In the genomic region with DNA sequence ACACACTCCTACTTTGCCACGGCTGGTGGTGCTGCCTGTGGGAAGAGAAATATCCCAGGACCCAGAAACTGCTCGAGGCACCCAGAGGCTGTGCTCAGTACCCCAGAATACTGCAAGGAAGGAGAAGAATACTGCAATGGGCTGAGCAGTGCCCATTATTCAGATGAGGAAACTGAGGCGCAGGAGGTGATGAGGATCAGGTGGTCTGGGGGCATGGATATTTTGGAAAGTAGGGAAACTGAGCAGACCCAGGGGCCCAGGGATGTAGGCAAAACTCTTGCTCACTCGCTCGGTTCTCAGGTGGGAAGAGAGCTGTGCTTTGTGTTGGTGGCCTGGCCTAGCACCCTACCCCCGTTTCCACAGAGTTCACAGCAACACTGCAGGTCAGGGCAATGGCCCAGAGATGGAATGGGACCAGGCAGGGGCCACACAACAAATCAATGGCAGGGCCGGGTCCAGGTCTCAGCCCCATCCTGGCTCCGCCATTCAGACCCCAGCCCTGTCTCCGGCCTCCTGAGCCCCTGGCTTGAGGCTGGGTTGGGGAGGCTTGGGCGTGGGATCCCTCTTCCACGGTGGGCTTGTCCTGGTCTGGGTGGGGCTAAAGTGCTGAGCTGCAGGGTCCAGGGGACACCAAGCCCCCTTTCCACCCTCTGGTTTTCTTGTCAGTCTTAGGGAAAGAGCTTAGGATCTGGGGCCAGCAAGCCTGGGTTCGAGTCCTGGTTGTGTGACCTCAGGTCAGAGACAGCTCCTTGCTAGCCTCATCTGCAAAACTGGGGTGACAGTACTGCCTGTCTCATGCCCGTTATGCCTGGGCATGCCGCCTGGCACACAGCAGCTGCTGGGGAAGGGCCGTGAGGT, we compare ENCODE assay signal across 14 cellular contexts. TPM values are rescaled to one million over a fixed set of nuclear protein-coding genes. Genes with fewer than 3 reads are reported as not detected.
A peak's percentile ranks its signal among the peaks of the same experiment; 100 is the strongest.
DNase-seq lines count a peak whose midpoint lies in the region; ATAC-seq, FAIRE-seq and TF ChIP-seq lines count a peak whose summit lies in the region.
"Had no signal": no experiment of that assay in that cellular context is flagged by ENCODE, and none has a peak within 500 bp of the region (broad histone marks: within the 10 kb centered on the region; RNA-seq: fewer than 3 reads in every experiment).

No MANE protein-coding gene starts in this region.

- no peaks in the 10 kb centered on the region for H3K27me3 ChIP-seq in CD4-positive, alpha-beta memory T cell (ENCODE audit: insufficient read depth, low read length)
- no peaks in the 10 kb centered on the region for H3K27me3 ChIP-seq in H7 (ENCODE audit: control insufficient read depth, insufficient read depth, low read length)
- no peaks in the 10 kb centered on the region for H3K27me3 ChIP-seq in H1 (replicated peaks in 1 of 4; ENCODE audit: control insufficient read depth in 3 of 4, extremely low read depth in 1 of 4, insufficient read depth in 3 of 4, low read length in 3 of 4)
- H3K27me3 ChIP-seq: pancreas had no signal

- peak overlapping the region; percentile 54; the same call in 1 of the 2 replicates for H2BK5ac ChIP-seq in H1 (ENCODE audit: low read depth, low read length)

- TF ChIP-seq RAD21 in H1 (IDR thresholded peaks at IDR 0.05 in 1 of 2, conservative IDR thresholded peaks at IDR 0.05 in 1 of 2; ENCODE audit: low read depth in 2 of 2, low read length in 2 of 2): no peak

- intact Hi-C loops in CD4-positive, alpha-beta memory T cell (cut with micrococcal nuclease): loop anchor here (5.0 to 10.0 kb wide), 3 partner anchors 37 to 436 kb away; a partner anchor contains a TSS
- intact Hi-C loops in sciatic nerve (cut with DNase I): no loop called here

- peak overlapping the region in 6 of 8 donors; percentile 17 to 84 (median 52) for H3K4me3 Mint-ChIP-seq in CD4-positive, alpha-beta memory T cell
- H3K4me3 Mint-ChIP-seq: activated CD8-positive, alpha-beta memory T cell treated with anti-CD3 and anti-CD28 coated beads, Interleukin-2, amount 10 ng/mL, durations not matched to agents 7 days and 5 days had no signal

- peak overlapping the region; percentile 73 for H3K14ac ChIP-seq in H1 (ENCODE audit: insufficient read length)

- POLR2A ChIA-PET in CD4-positive, alpha-beta memory T cell (lab: Charles Lee; ENCODE audit: partially characterized antibody): interaction anchor here (0.6 to 3.6 kb wide), 3 partner anchors 20 to 107 kb away, joined by 3 to 33 read pairs (median 3); no protein-coding TSS in a partner anchor
- POLR2A ChIA-PET in H1 (lab: Charles Lee; ENCODE audit: partially characterized antibody): no interaction called here

- CTCF ChIA-PET in CD4-positive, alpha-beta memory T cell (lab: Charles Lee; ENCODE audit: partially characterized antibody): interaction anchor here (0.8 to 10.1 kb wide), 3 partner anchors 13 to 26 kb away, joined by 3 to 86 read pairs (median 3); no protein-coding TSS in a partner anchor
- CTCF ChIA-PET in H1 (lab: Charles Lee; ENCODE audit: partially characterized antibody): interaction anchor here (1.3 to 2.2 kb wide), 3 partner anchors 25 to 35 kb away, joined by 5 to 11 read pairs (median 5); a partner anchor contains a TSS

- no peak for TF ChIP-seq CTCF in H1 (IDR thresholded peaks at IDR 0.05; ENCODE audit: control extremely low read depth in 1 of 3, insufficient read depth in 1 of 3, low read depth in 1 of 3, low read length in 3 of 3)

- H3K9ac ChIP-seq in H1 (replicated peaks in 1 of 4; ENCODE audit: extremely low read depth in 1 of 4, low read depth in 3 of 4, low read length in 3 of 4): no peak overlapping the region

- H2AFZ ChIP-seq in H1 (ENCODE audit: low read length): no peak overlapping the region

- FAIRE-seq in H1 (lab: Jason Lieb, UNC): no peak
- FAIRE-seq: pancreas had no signal

- no peak overlapping the region for H3K4ac ChIP-seq in H1 (replicated peaks; ENCODE audit: insufficient read length, low read depth, low read length)

- 89% methylated on average over 15 of the region's 15 CpGs; no CpG with 5 or more reads in 1 of the 2 experiments for WGBS in H1 (ENCODE audit: extremely low coverage in 1 of 2, insufficient coverage in 1 of 2, insufficient read length in 1 of 2, insufficient replicate concordance in 2 of 2, low coverage in 1 of 2, low lambda C conversion rate in 2 of 2, missing lambda C conversion rate in 1 of 2), 2 experiments

- peak overlapping the region; percentile 98 for H4K91ac ChIP-seq in H1 (replicated peaks; ENCODE audit: insufficient read length, low read length)

- H2BK12ac ChIP-seq in H1 (ENCODE audit: low read depth, low read length): peak overlapping the region; percentile 94; the same call in 1 of the 2 replicates

- H2BK15ac ChIP-seq in H1 (ENCODE audit: low read length): peak overlapping the region; percentile 84; the same call in 1 of the 2 replicates

- peak overlapping the region; percentile 5; the same call in 1 of the 2 replicates for H3K18ac ChIP-seq in H1 (ENCODE audit: extremely low read depth, low read length)

- H3K27ac Mint-ChIP-seq in CD4-positive, alpha-beta memory T cell: peak overlapping the region in 4 of 7 donors; percentile 95 to 99 (median 97)
- H3K27ac Mint-ChIP-seq: activated CD8-positive, alpha-beta memory T cell treated with anti-CD3 and anti-CD28 coated beads, Interleukin-2, amount 10 ng/mL, durations not matched to agents 7 days and 5 days had no signal

- no peaks in the 10 kb centered on the region for H3K23me2 ChIP-seq in H1 (ENCODE audit: low read depth, low read length)

- no peaks in the 10 kb centered on the region for H4K20me1 ChIP-seq in H1 (replicated peaks in 1 of 2; ENCODE audit: control insufficient read depth in 1 of 2, insufficient read depth in 2 of 2, low read length in 2 of 2)

- no peaks in the 10 kb centered on the region for H3K79me2 ChIP-seq in H1 (ENCODE audit: control insufficient read depth in 1 of 2, insufficient read depth in 2 of 2, low read length in 2 of 2)

- no peaks in the 10 kb centered on the region for H3K36me3 ChIP-seq in CD4-positive, alpha-beta memory T cell (ENCODE audit: insufficient read depth, low read length)
- H3K36me3 ChIP-seq in H7 (replicated peaks; ENCODE audit: control insufficient read depth, insufficient read depth, low read length) (no peaks in the 10 kb centered on the region), H1 (ENCODE audit: control insufficient read depth in 2 of 4, insufficient read depth in 4 of 4, low read length in 3 of 4) (no peaks in the 10 kb centered on the region)
- H3K36me3 ChIP-seq: pancreas had no signal

- no peak for TF ChIP-seq EP300 in H1 (IDR thresholded peaks at IDR 0.05; ENCODE audit: borderline replicate concordance in 1 of 2, low read depth in 2 of 2, low read length in 2 of 2)

- peak overlapping the region; percentile 94 for H3K27ac ChIP-seq in CD4-positive, alpha-beta memory T cell (ENCODE audit: low read depth, low read length)
- H3K27ac ChIP-seq in H1 (ENCODE audit: low read depth, low read length): no peak overlapping the region
- H3K27ac ChIP-seq: pancreas had no signal

- H3K4me1 Mint-ChIP-seq in CD4-positive, alpha-beta memory T cell: peaks cover 0 to 74% (median 32%) of the 10 kb centered on the region in 4 donors

- peak overlapping the region in 1 of 2 donors; percentile 42 for H3K4me3 ChIP-seq in CD4-positive, alpha-beta memory T cell (ENCODE audit: low read length in 2 of 2)
- H3K4me3 ChIP-seq in H7 (ENCODE audit: insufficient read depth, low read depth, low read length) (no peak overlapping the region), H1 (ENCODE audit: extremely low read depth in 1 of 4, insufficient read depth in 2 of 4, low read depth in 3 of 4, low read length in 4 of 4) (no peak overlapping the region)
- H3K4me3 ChIP-seq: pancreas had no signal

- H3K4me1 ChIP-seq in CD4-positive, alpha-beta memory T cell (ENCODE audit: insufficient read depth, low read length): peaks cover 92% of the 10 kb centered on the region
- H3K4me1 ChIP-seq in H1 (replicated peaks in 1 of 4; ENCODE audit: control insufficient read depth in 3 of 4, insufficient read depth in 4 of 4, low read length in 3 of 4): peaks cover 10 to 25% (median 16%) of the 10 kb centered on the region in 4 experiments
- H3K4me1 ChIP-seq: pancreas had no signal

- ATAC-seq in sciatic nerve (no peak), HG03521 (IDR thresholded peaks at IDR 0.05; ENCODE audit: unreplicated experiment) (no peak)
- ATAC-seq: activated CD8-positive, alpha-beta memory T cell treated with anti-CD3 and anti-CD28 coated beads, Interleukin-2, amount 10 ng/mL, durations not matched to agents 7 days and 5 days; pancreas had no signal

- no peak overlapping the region for H3K4me2 ChIP-seq in H1 (ENCODE audit: insufficient read depth in 1 of 2, low read depth in 2 of 2, low read length in 2 of 2)

- no peaks in the 10 kb centered on the region; the same call in 1 of the 2 replicates for H3K79me1 ChIP-seq in H1 (ENCODE audit: low read depth, low read length)

- peak overlapping the region; percentile 95; the same call in 1 of the 2 replicates for H2BK20ac ChIP-seq in H1 (ENCODE audit: low read length)

- TF ChIP-seq POLR2A in H1 (IDR thresholded peaks at IDR 0.05; ENCODE audit: control extremely low read depth in 1 of 2, low read depth in 2 of 2, low read length in 2 of 2): no peak

- H2AK5ac ChIP-seq in H1 (ENCODE audit: low read depth, low read length): peak overlapping the region; percentile 94; the same call in 1 of the 2 replicates

- no peak overlapping the region for H4K5ac ChIP-seq in H1 (ENCODE audit: insufficient read length, low read depth, low read length)

- no peak overlapping the region; the same call in 1 of the 2 replicates for H4K8ac ChIP-seq in H1 (ENCODE audit: extremely low read depth, insufficient read depth, low read length)

- H3K56ac ChIP-seq in H1 (replicated peaks; ENCODE audit: insufficient read length, low read depth, low read length): no peak overlapping the region

- no peaks in the 10 kb centered on the region for H3K27me3 Mint-ChIP-seq in CD4-positive, alpha-beta memory T cell
- H3K27me3 Mint-ChIP-seq: activated CD8-positive, alpha-beta memory T cell treated with anti-CD3 and anti-CD28 coated beads, Interleukin-2, amount 10 ng/mL, durations not matched to agents 7 days and 5 days had no signal

- no peak overlapping the region for H3K23ac ChIP-seq in H1 (ENCODE audit: insufficient read length)

- H3K36me3 Mint-ChIP-seq in CD4-positive, alpha-beta memory T cell: peaks cover 3 to 14% of the 10 kb centered on the region in 2 donors
- H3K36me3 Mint-ChIP-seq: activated CD8-positive, alpha-beta memory T cell treated with anti-CD3 and anti-CD28 coated beads, Interleukin-2, amount 10 ng/mL, durations not matched to agents 7 days and 5 days had no signal

- peaks cover 0 to 11% (median 4%) of the 10 kb centered on the region in 8 donors for H3K9me3 Mint-ChIP-seq in CD4-positive, alpha-beta memory T cell

- DNase-seq in CD4-positive, alpha-beta memory T cell: no peak
- peak; percentile 19 for DNase-seq in H7
- DNase-seq in H1 (ENCODE audit: low read depth in 1 of 2, low spot score in 2 of 2): no peak
- DNase-seq in sciatic nerve (ENCODE audit: low spot score): peak; percentile 32
- DNase-seq in EL: no peak
- no peak for DNase-seq in activated effector memory CD4-positive, alpha-beta T cell treated with Interleukin-2 at 50 U/mL for 16 hours
- DNase-seq: activated CD8-positive, alpha-beta memory T cell treated with anti-CD3 and anti-CD28 coated beads, Interleukin-2, amount 10 ng/mL, durations not matched to agents 7 days and 5 days; COR-L47; glutamatergic neuron; NCI-H1105; NCI-H510A treated with DMSO at 0.1 percent for 48 hours had no signal

- H3K9me3 ChIP-seq in CD4-positive, alpha-beta memory T cell (ENCODE audit: control insufficient read depth in 1 of 2, low read length in 2 of 2): no peaks in the 10 kb centered on the region
- no peaks in the 10 kb centered on the region for H3K9me3 ChIP-seq in H1 (ENCODE audit: insufficient read depth in 2 of 2, low read depth in 1 of 2, low read length in 1 of 2)
- H3K9me3 ChIP-seq: pancreas had no signal

- peak overlapping the region; percentile 36 for H2BK120ac ChIP-seq in H1 (replicated peaks; ENCODE audit: low read depth, low read length)

RNA-seq across cellular contexts. Expression of a gene that starts 33.9 kb away (rescaled TPM):
- not detected for total RNA-seq in CD4-positive, alpha-beta memory T cell
- not detected for polyA plus RNA-seq in CD4-positive, alpha-beta memory T cell
- not detected in 2 replicates for total RNA-seq in H7 (2014; rRNA removed; shearing (Covaris generic))
- not detected in 2 replicates for total RNA-seq in H1 (2021; fragmentation: NEBNext Ultra II Directional; extraction: Animal tissue kit (Norgen Biotek cat#: 25700))
- not detected in 2 replicates for polyA plus RNA-seq in H1 (2011; rRNA removed)
- not detected for polyA plus RNA-seq in H1 (2011; cell fraction: cytosol; rRNA removed)
- not detected for polyA plus RNA-seq in H1 (2011; cell fraction: nucleus; rRNA removed)
- polyA plus RNA-seq in H1 (2012, experiment 1 of 2): not detected in 4 replicates
- not detected for polyA plus RNA-seq in H1 (2012, experiment 2 of 2)
- polyA plus RNA-seq in H1 (2013, experiment 1 of 2): not detected
- polyA plus RNA-seq in H1 (2013, experiment 2 of 2): not detected
- polyA minus RNA-seq in H1 (2011; rRNA and poly(A)+ RNA removed): not detected in 2 replicates
- not detected for polyA minus RNA-seq in H1 (2011; cell fraction: cytosol; rRNA and poly(A)+ RNA removed)
- polyA minus RNA-seq in H1 (2011; cell fraction: nucleus; rRNA and poly(A)+ RNA removed): not detected
- total RNA-seq in sciatic nerve: not detected
- total RNA-seq: activated CD8-positive, alpha-beta memory T cell treated with anti-CD3 and anti-CD28 coated beads, Interleukin-2, amount 10 ng/mL, durations not matched to agents 7 days and 5 days; aorta; pancreas had no signal
- polyA plus RNA-seq: aorta, pancreas had no signal

RNA-seq across cellular contexts. Expression of a gene that starts 37.2 kb away (rescaled TPM):
- total RNA-seq in CD4-positive, alpha-beta memory T cell: not detected
- not detected for polyA plus RNA-seq in CD4-positive, alpha-beta memory T cell
- not detected in 2 replicates for total RNA-seq in H7 (2014; rRNA removed; shearing (Covaris generic))
- total RNA-seq in H1 (2021; fragmentation: NEBNext Ultra II Directional; extraction: Animal tissue kit (Norgen Biotek cat#: 25700)): not detected in 2 replicates
- polyA plus RNA-seq in H1 (2011; rRNA removed): not detected in 2 replicates
- 0.62 TPM for polyA plus RNA-seq in H1 (2011; cell fraction: cytosol; rRNA removed)
- polyA plus RNA-seq in H1 (2011; cell fraction: nucleus; rRNA removed): not detected
- not detected in 4 replicates for polyA plus RNA-seq in H1 (2012, experiment 1 of 2)
- 0.13 TPM for polyA plus RNA-seq in H1 (2012, experiment 2 of 2)
- polyA plus RNA-seq in H1 (2013, experiment 1 of 2): not detected
- not detected for polyA plus RNA-seq in H1 (2013, experiment 2 of 2)
- polyA minus RNA-seq in H1 (2011; rRNA and poly(A)+ RNA removed): 0.15 TPM in 1 of 2 replicates, not detected in the other
- not detected for polyA minus RNA-seq in H1 (2011; cell fraction: cytosol; rRNA and poly(A)+ RNA removed)
- not detected for polyA minus RNA-seq in H1 (2011; cell fraction: nucleus; rRNA and poly(A)+ RNA removed)
- not detected for total RNA-seq in sciatic nerve
- total RNA-seq: activated CD8-positive, alpha-beta memory T cell treated with anti-CD3 and anti-CD28 coated beads, Interleukin-2, amount 10 ng/mL, durations not matched to agents 7 days and 5 days; aorta had no signal
- polyA plus RNA-seq: aorta had no signal

Comparison
In these comparisons a context has a peak if more than half of its experiments do, and no peak if none do; other contexts are left out.
1. DNase-seq: peak in H7 (single experiment) and sciatic nerve (single experiment); none in CD4-positive, alpha-beta memory T cell (0 of 5), H1 (0 of 2), EL (single experiment) and activated effector memory CD4-positive, alpha-beta T cell treated with Interleukin-2 at 50 U/mL for 16 hours (single experiment).